ENCODE assay signal across 8 cellular contexts in the genomic region with DNA sequence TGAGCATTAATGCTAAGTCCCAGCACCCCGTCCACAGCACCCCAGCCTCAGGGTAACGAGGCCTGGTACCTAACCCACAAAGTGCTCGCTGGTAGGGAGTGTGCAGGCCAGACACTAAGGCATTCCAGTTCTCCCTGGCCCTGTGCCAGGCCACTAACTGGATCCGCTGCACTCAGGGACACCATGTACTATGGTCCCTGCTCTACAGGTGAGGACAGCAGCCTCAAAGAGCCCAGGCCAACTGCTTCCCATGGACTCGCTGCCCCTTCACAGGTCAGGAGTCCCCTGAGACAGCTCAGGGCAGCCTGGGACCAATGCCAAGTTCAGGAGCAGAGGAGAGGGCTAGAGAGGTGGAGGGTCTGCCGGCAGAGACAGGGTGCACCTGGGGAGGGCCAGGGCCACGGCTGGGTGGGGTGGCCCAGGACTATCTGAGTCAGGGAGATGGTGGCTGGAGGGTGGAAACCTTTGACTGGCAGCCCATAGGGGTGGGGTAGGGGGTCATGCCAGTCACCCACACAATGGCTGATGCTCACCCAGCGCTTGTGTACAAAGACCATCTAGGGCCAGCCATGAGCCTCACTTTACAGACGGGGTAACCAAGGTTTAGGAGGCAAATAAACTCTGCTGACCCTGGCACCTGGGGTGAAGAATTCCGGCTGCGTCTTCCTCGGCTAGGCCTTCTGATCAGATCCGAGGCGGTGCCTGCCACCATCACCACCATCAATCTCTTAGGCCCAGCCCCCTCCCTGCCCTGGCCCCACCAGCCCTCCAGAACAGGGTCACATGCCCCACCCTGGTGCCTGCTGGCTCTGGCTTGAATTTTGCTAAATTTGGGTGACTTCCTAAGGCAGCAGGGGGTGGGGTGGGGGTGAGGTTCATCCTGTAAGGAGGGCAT. TPM values are rescaled to one million over a fixed set of nuclear protein-coding genes. Genes with fewer than 3 reads are reported as not detected.
DNase-seq lines count a peak whose midpoint lies in the region; TF ChIP-seq lines count a peak whose summit lies in the region.

No MANE protein-coding gene starts in this region.

- in situ Hi-C loops in astrocyte of the cerebellum (cut with HindIII; ENCODE audit: low sequenced_read_pairs): no loop called here

- no peaks in the 10 kb centered on the region for H3K9me3 ChIP-seq in prostate gland

- H3K27ac Mint-ChIP-seq in CD14-positive monocyte: peak overlapping the region in 1 of 7 donors; percentile 9
- H3K27ac Mint-ChIP-seq in activated T-helper 1 cell treated with anti-CD3 and anti-CD28 coated beads, Interleukin-12 subunit alpha, Interleukin-12 subunit beta, Interleukin-2, Interleukin-4 antibody, amounts not matched to agents 30 ng/mL and 10 ng/mL and 1 ng/mL, durations not matched to agents 14 hours and 24 hours and 36 hours: no peak overlapping the region

- peaks cover 13 to 17% of the 10 kb centered on the region in 2 donors for H3K36me3 Mint-ChIP-seq in CD14-positive monocyte
- no peaks in the 10 kb centered on the region for H3K36me3 Mint-ChIP-seq in activated T-helper 1 cell treated with anti-CD3 and anti-CD28 coated beads, Interleukin-12 subunit alpha, Interleukin-12 subunit beta, Interleukin-2, Interleukin-4 antibody, amounts not matched to agents 30 ng/mL and 10 ng/mL and 1 ng/mL, durations not matched to agents 14 hours and 24 hours and 36 hours (ENCODE audit: low read depth)

- intact Hi-C loops in CD14-positive monocyte (cut with micrococcal nuclease) (loop anchor here in 1 of 2 donors (5.0 kb wide), 1 partner anchor 47 kb away; no protein-coding TSS in a partner anchor), prostate gland (cut with DNase I) (loop anchor here (2.0 kb wide), 1 partner anchor 35 kb away; no protein-coding TSS in a partner anchor)
- intact Hi-C loops in activated T-helper 1 cell treated with anti-CD3 and anti-CD28 coated beads, Interleukin-12 subunit alpha, Interleukin-12 subunit beta, Interleukin-2, Interleukin-4 antibody, amounts not matched to agents 30 ng/mL and 10 ng/mL and 1 ng/mL, durations not matched to agents 14 hours and 24 hours and 36 hours (cut with micrococcal nuclease): no loop called here

- no peaks in the 10 kb centered on the region for H3K27me3 ChIP-seq in prostate gland (replicated peaks; ENCODE audit: insufficient read depth)

- H3K9me3 Mint-ChIP-seq in CD14-positive monocyte: peaks cover 0 to 4% (median 0%) of the 10 kb centered on the region in 7 donors
- no peaks in the 10 kb centered on the region for H3K9me3 Mint-ChIP-seq in activated T-helper 1 cell treated with anti-CD3 and anti-CD28 coated beads, Interleukin-12 subunit alpha, Interleukin-12 subunit beta, Interleukin-2, Interleukin-4 antibody, amounts not matched to agents 30 ng/mL and 10 ng/mL and 1 ng/mL, durations not matched to agents 14 hours and 24 hours and 36 hours

- DNase-seq in CD14-positive monocyte (ENCODE audit: low spot score) (peak; percentile 41), astrocyte of the cerebellum (ENCODE audit: low read depth) (no peak), prostate gland (ENCODE audit: low spot score) (peak; percentile 76), SHP77 (lab: John Stamatoyannopoulos, UW) (no peak), DMS153 treated with DMSO at 0.1 percent for 48 hours (lab: John Stamatoyannopoulos, UW; ENCODE audit: unreplicated experiment) (no peak), NCI-H1436 treated with DMSO at 0.1 percent for 48 hours (lab: John Stamatoyannopoulos, UW) (no peak)
- DNase-seq in activated T-helper 1 cell treated with anti-CD3 and anti-CD28 coated beads, Interleukin-12 subunit alpha, Interleukin-12 subunit beta, Interleukin-2, Interleukin-4 antibody, amounts not matched to agents 30 ng/mL and 10 ng/mL and 1 ng/mL, durations not matched to agents 14 hours and 24 hours and 36 hours (ENCODE audit: low spot score): no peak

- peaks cover 19% of the 10 kb centered on the region for H3K4me1 ChIP-seq in prostate gland (replicated peaks)

- TF ChIP-seq POLR2A in prostate gland (IDR thresholded peaks at IDR 0.05): no peak

- no peaks in the 10 kb centered on the region for H3K36me3 ChIP-seq in prostate gland

- H3K27me3 Mint-ChIP-seq in CD14-positive monocyte (ENCODE audit: low read depth in 3 of 3): peaks cover 1 to 4% (median 4%) of the 10 kb centered on the region in 3 donors
- H3K27me3 Mint-ChIP-seq in activated T-helper 1 cell treated with anti-CD3 and anti-CD28 coated beads, Interleukin-12 subunit alpha, Interleukin-12 subunit beta, Interleukin-2, Interleukin-4 antibody, amounts not matched to agents 30 ng/mL and 10 ng/mL and 1 ng/mL, durations not matched to agents 14 hours and 24 hours and 36 hours (ENCODE audit: insufficient read depth): peaks cover 22% of the 10 kb centered on the region

- peak overlapping the region; percentile 62 to 66 for H3K27ac ChIP-seq in prostate gland

- H3K4me3 ChIP-seq in astrocyte of the cerebellum (ENCODE audit: low read depth, low read length) (peak overlapping the region; percentile 46), iPS-11a (ENCODE audit: low read depth, low read length) (peak overlapping the region; percentile 35), prostate gland (peak overlapping the region; percentile 29)

- TF ChIP-seq CTCF in CD14-positive monocyte (IDR thresholded peaks at IDR 0.05) (no peak), astrocyte of the cerebellum (IDR thresholded peaks at IDR 0.05; ENCODE audit: low read depth, low read length, missing control alignments) (no peak), prostate gland (IDR thresholded peaks at IDR 0.05) (no peak)

- peak overlapping the region; percentile 73 to 83 for H3K4me3 Mint-ChIP-seq in CD14-positive monocyte
- no peak overlapping the region for H3K4me3 Mint-ChIP-seq in activated T-helper 1 cell treated with anti-CD3 and anti-CD28 coated beads, Interleukin-12 subunit alpha, Interleukin-12 subunit beta, Interleukin-2, Interleukin-4 antibody, amounts not matched to agents 30 ng/mL and 10 ng/mL and 1 ng/mL, durations not matched to agents 14 hours and 24 hours and 36 hours

- peaks cover 87% of the 10 kb centered on the region for H3K4me1 Mint-ChIP-seq in CD14-positive monocyte
- H3K4me1 Mint-ChIP-seq in activated T-helper 1 cell treated with anti-CD3 and anti-CD28 coated beads, Interleukin-12 subunit alpha, Interleukin-12 subunit beta, Interleukin-2, Interleukin-4 antibody, amounts not matched to agents 30 ng/mL and 10 ng/mL and 1 ng/mL, durations not matched to agents 14 hours and 24 hours and 36 hours (ENCODE audit: low read depth): no peaks in the 10 kb centered on the region

- WGBS in prostate gland: 37% methylated on average over 13 of the region's 14 CpGs

RNA-seq across cellular contexts. Expression of gene OSBPL5, which starts 5.6 kb away (rescaled TPM):
- 1 to 10 TPM; 3.1 to 6.8 TPM for polyA plus RNA-seq in CD14-positive monocyte
- 10 to 100 TPM; 35.0 to 50.7 TPM for total RNA-seq in prostate gland
- total RNA-seq in activated T-helper 1 cell treated with anti-CD3 and anti-CD28 coated beads, Interleukin-12 subunit alpha, Interleukin-12 subunit beta, Interleukin-2, Interleukin-4 antibody, amounts not matched to agents 30 ng/mL and 10 ng/mL and 1 ng/mL, durations not matched to agents 14 hours and 24 hours and 36 hours: 1.6 and 1.9 TPM in 2 replicates

RNA-seq across cellular contexts. Expression of gene MRGPRG, which starts 59.1 kb away (rescaled TPM):
- not detected for polyA plus RNA-seq in CD14-positive monocyte
- total RNA-seq in prostate gland: 1 to 10 TPM in 1 of 2 donors, not detected in 1; 2.7 TPM
- not detected in 2 replicates for total RNA-seq in activated T-helper 1 cell treated with anti-CD3 and anti-CD28 coated beads, Interleukin-12 subunit alpha, Interleukin-12 subunit beta, Interleukin-2, Interleukin-4 antibody, amounts not matched to agents 30 ng/mL and 10 ng/mL and 1 ng/mL, durations not matched to agents 14 hours and 24 hours and 36 hours

Comparison
In these comparisons a context has a peak if more than half of its experiments do, and no peak if none do; other contexts are left out.
1. DNase-seq: peak in CD14-positive monocyte (single experiment) and prostate gland (single experiment); none in astrocyte of the cerebellum (single experiment), activated T-helper 1 cell treated with anti-CD3 and anti-CD28 coated beads, Interleukin-12 subunit alpha, Interleukin-12 subunit beta, Interleukin-2, Interleukin-4 antibody, amounts not matched to agents 30 ng/mL and 10 ng/mL and 1 ng/mL, durations not matched to agents 14 hours and 24 hours and 36 hours (single experiment), SHP77 (0 of 2), DMS153 treated with DMSO at 0.1 percent for 48 hours (single experiment) and NCI-H1436 treated with DMSO at 0.1 percent for 48 hours (single experiment).
2. RNA of gene OSBPL5, which starts 5.6 kb away (total RNA-seq): 35.0 to 50.7 TPM in prostate gland; 1.6 to 1.9 TPM in activated T-helper 1 cell treated with anti-CD3 and anti-CD28 coated beads, Interleukin-12 subunit alpha, Interleukin-12 subunit beta, Interleukin-2, Interleukin-4 antibody, amounts not matched to agents 30 ng/mL and 10 ng/mL and 1 ng/mL, durations not matched to agents 14 hours and 24 hours and 36 hours; every median in the first group is over 10 times any median in the second.
3. Peak in every context shown above with its lines, with median percentiles within 50 percentile points of each other: H3K4me3 ChIP-seq.